In genomic region chr3:171811059-171811912, GRCh38 we compare ENCODE assay signal across 9 cellular contexts. TPM values are rescaled to one million over a fixed set of nuclear protein-coding genes. Genes with fewer than 3 reads are reported as not detected.
DNase-seq lines count a peak whose midpoint lies in the region; ATAC-seq, FAIRE-seq and TF ChIP-seq lines count a peak whose summit lies in the region.
"Had no signal": no experiment of that assay in that cellular context is flagged by ENCODE, and none has a peak within 500 bp of the region (broad histone marks: within the 10 kb centered on the region; RNA-seq: fewer than 3 reads in every experiment).

No MANE protein-coding gene starts in this region.

- TF ChIP-seq RAD21 in HepG2 (CRISPR knock-in tag; IDR thresholded peaks at IDR 0.05), result no peak

- no peaks in the 10 kb centered on the region for H4K20me1 ChIP-seq in BLaER1
- no peaks in the 10 kb centered on the region for H4K20me1 ChIP-seq in KMS-11 (ENCODE audit: insufficient read depth)
- H4K20me1 ChIP-seq in HepG2 (ENCODE audit: insufficient read depth, low read length), result no peaks in the 10 kb centered on the region

- DNase-seq in brain microvascular endothelial cell (peak; percentile 90), HepG2 (ENCODE audit: low spot score) (peak; percentile 76), aorta (no peak), GM10248 (ENCODE audit: extremely low spot score) (no peak)
- no peak for DNase-seq in activated CD8-positive, alpha-beta memory T cell treated with anti-CD3 and anti-CD28 coated beads for 24 hours

- H3K27me3 ChIP-seq in BLaER1, result no peaks in the 10 kb centered on the region
- no peaks in the 10 kb centered on the region for H3K27me3 ChIP-seq in KMS-11 (ENCODE audit: insufficient read depth, low read depth)
- H3K27me3 ChIP-seq in brain microvascular endothelial cell (replicated peaks), result no peaks in the 10 kb centered on the region
- no peaks in the 10 kb centered on the region; a peak in 1 of 5 replicates for H3K27me3 ChIP-seq in HepG2 (ENCODE audit: control insufficient read depth in 1 of 2, insufficient read depth in 2 of 2, low read length in 2 of 2)
- no peaks in the 10 kb centered on the region for H3K27me3 ChIP-seq in aorta (ENCODE audit: control insufficient read depth in 1 of 2, insufficient read depth in 2 of 2, low read length in 1 of 2)

- intact Hi-C loops in HepG2 (cut with micrococcal nuclease; ENCODE audit: unreplicated experiment), result loop anchor here (2.0 kb wide), 1 partner anchor 14 kb away; no protein-coding TSS in a partner anchor
- intact Hi-C loops in aorta (cut with DNase I), result no loop called here

- in situ Hi-C loops in brain microvascular endothelial cell (cut with HindIII; ENCODE audit: low pct_ligation_motif_present, low sequenced_read_pairs) (no loop called here), HepG2 (cut with HindIII; ENCODE audit: extremely low pct_ligation_motif_present, low pct_unique_long_range_greater_than_20kb) (no loop called here)

- H3K9ac ChIP-seq in BLaER1 (no peak overlapping the region), KMS-11 (no peak overlapping the region), HepG2 (ENCODE audit: insufficient read depth, low read depth, low read length) (peak overlapping the region; percentile 90)

- 14% methylated on average over 7 of the region's 7 CpGs for WGBS in HepG2 (ENCODE audit: low lambda C conversion rate)
- WGBS in aorta, 2 donors, result 12 to 17% methylated on average over 7 of the region's 7 CpGs

- peak overlapping the region; percentile 97 for H3K4me2 ChIP-seq in BLaER1
- H3K4me2 ChIP-seq in KMS-11, result 0 out of 2 replicates have a peak overlapping the region, but pooled peaks have one; percentile 61
- peak overlapping the region; percentile 83 for H3K4me2 ChIP-seq in HepG2 (ENCODE audit: low read depth, low read length)

- no peak for FAIRE-seq in HepG2 (lab: Jason Lieb, UNC)

- H3K4me3 ChIP-seq in BLaER1 (no peak overlapping the region), KMS-11 (IDR thresholded peaks at IDR 0.05; ENCODE audit: insufficient read depth, low read depth, low read length) (no peak overlapping the region), brain microvascular endothelial cell (ENCODE audit: low read depth, low read length) (no peak overlapping the region), HepG2 (replicated peaks in 1 of 3; ENCODE audit: insufficient read depth in 1 of 3, low read depth in 2 of 3, low read length in 3 of 3) (peak overlapping the region; percentile 73 to 91 (median 85)), aorta (ENCODE audit: low read length in 2 of 2) (peak overlapping the region in 1 of 2 donors; percentile 30)

- POLR2A ChIA-PET in HepG2 (lab: Yijun Ruan, JAX), result interaction anchor here (1.2 to 6.5 kb wide), 11 partner anchors 9 to 230 kb away, joined by 3 to 91 read pairs (median 8); partner anchors contain the start of genes FNDC3B and TMEM212
- POLR2A ChIA-PET in GM10248 (lab: Yijun Ruan, JAX), result no interaction called here

- H2AFZ ChIP-seq in KMS-11 (ENCODE audit: low read depth) (peak overlapping the region; percentile 96; the same call in 1 of the 2 replicates), HepG2 (ENCODE audit: low read length) (no peak overlapping the region)

- H3K9me3 ChIP-seq in BLaER1 (peaks cover 5% of the 10 kb centered on the region; the same call in 1 of the 2 replicates), HepG2 (ENCODE audit: low read length) (no peaks in the 10 kb centered on the region), aorta (ENCODE audit: control insufficient read depth, low read length) (no peaks in the 10 kb centered on the region)

- TSS peak; percentile 95 for BruUV-seq in HepG2 (replicated peaks; lab: Mats Ljungman, UMichigan)

- no peaks in the 10 kb centered on the region for H3K79me2 ChIP-seq in KMS-11 (ENCODE audit: insufficient read depth, low read depth)
- H3K79me2 ChIP-seq in HepG2 (ENCODE audit: insufficient read depth, low read length), result peaks cover 46% of the 10 kb centered on the region

- 0 out of 4 replicates have a peak, but pooled peaks of 1 of the 2 experiments have one; percentile 34 for TF ChIP-seq POLR2A in HepG2 (IDR thresholded peaks at IDR 0.05; ENCODE audit: insufficient read depth in 1 of 2, low read depth in 2 of 2, low read length in 2 of 2)

- no peak for TF ChIP-seq CTCF in KMS-11 (conservative IDR thresholded peaks at IDR 0.05; ENCODE audit: low read depth, low read length)
- TF ChIP-seq CTCF in brain microvascular endothelial cell (IDR thresholded peaks at IDR 0.05; ENCODE audit: low read depth, low read length, missing control alignments), result no peak
- TF ChIP-seq CTCF in HepG2 (CRISPR knock-in tag; IDR thresholded peaks at IDR 0.05), result no peak
- no peak for TF ChIP-seq CTCF in GM10248 (IDR thresholded peaks at IDR 0.05; ENCODE audit: control extremely low read depth, extremely low read depth, low read depth, missing control alignments)

- CTCF ChIA-PET in HepG2 (lab: Yijun Ruan, JAX; ENCODE audit: low intra/inter-chr PET ratio, low total read pairs) (no interaction called here), GM10248 (lab: Yijun Ruan, JAX) (no interaction called here)

- H3K4me1 ChIP-seq in BLaER1 (peaks cover 40% of the 10 kb centered on the region), KMS-11 (ENCODE audit: low read depth, poor library complexity, severe bottlenecking) (peaks cover 4% of the 10 kb centered on the region), HepG2 (ENCODE audit: insufficient read depth, low read length) (peaks cover 55% of the 10 kb centered on the region), aorta (ENCODE audit: control insufficient read depth in 1 of 2, insufficient read depth in 2 of 2, low read length in 2 of 2) (no peaks in the 10 kb centered on the region)

- peak in 1 of 2 experiments; percentile 52; a peak in 2 of 4 replicates for TF ChIP-seq EP300 in HepG2 (IDR thresholded peaks at IDR 0.05; ENCODE audit: low read depth in 2 of 2, low read length in 2 of 2)
- TF ChIP-seq EP300 in HepG2 (CRISPR knock-in tag; IDR thresholded peaks at IDR 0.05; ENCODE audit: borderline replicate concordance), result no peak

- ATAC-seq in HepG2 (no peak), aorta (ENCODE audit: low FRiP score) (peak; percentile 74), HG02981 (IDR thresholded peaks at IDR 0.05; ENCODE audit: unreplicated experiment) (no peak)

- no peak overlapping the region for H3K27ac ChIP-seq in BLaER1
- H3K27ac ChIP-seq in KMS-11, result no peak overlapping the region
- peak overlapping the region; percentile 98 for H3K27ac ChIP-seq in brain microvascular endothelial cell
- H3K27ac ChIP-seq in HepG2 (ENCODE audit: extremely low read length, insufficient read depth, low read length), result peak overlapping the region; percentile 96
- peak overlapping the region in 1 of 2 donors; percentile 87 for H3K27ac ChIP-seq in aorta (ENCODE audit: low read depth in 1 of 2, low read length in 2 of 2)

- H3K36me3 ChIP-seq in BLaER1, result no peaks in the 10 kb centered on the region
- H3K36me3 ChIP-seq in KMS-11 (ENCODE audit: insufficient read depth), result no peaks in the 10 kb centered on the region
- no peaks in the 10 kb centered on the region for H3K36me3 ChIP-seq in brain microvascular endothelial cell (replicated peaks)
- no peaks in the 10 kb centered on the region for H3K36me3 ChIP-seq in HepG2 (replicated peaks in 1 of 2; ENCODE audit: control insufficient read depth in 1 of 2, insufficient read depth in 2 of 2, low read length in 2 of 2)
- H3K36me3 ChIP-seq in aorta (ENCODE audit: control insufficient read depth in 1 of 2, insufficient read depth in 2 of 2, low read length in 1 of 2), result no peaks in the 10 kb centered on the region

RNA-seq across cellular contexts. Expression of gene PLD1, which starts 1.0 kb away (rescaled TPM):
- total RNA-seq in HepG2 (2016; rRNA removed; fragmentation: Illumina TruSeq; extraction: Trizol) (27.1 and 33.6 TPM in 2 replicates), aorta (10 to 100 TPM; 23.1 to 41.3 TPM)
- 12.6 and 14.9 TPM in 2 replicates for total RNA-seq in HepG2 (2016; cell fraction: cytosol; rRNA removed; fragmentation: Illumina TruSeq; extraction: Trizol; ENCODE audit: low read depth)
- 28.7 and 35.7 TPM in 2 replicates for total RNA-seq in HepG2 (2016; cell fraction: insoluble cytoplasmic fraction; rRNA removed; fragmentation: Illumina TruSeq; extraction: Trizol)
- total RNA-seq in HepG2 (2016; cell fraction: membrane; rRNA removed; fragmentation: Illumina TruSeq; extraction: Trizol), result 12.9 and 13.9 TPM in 2 replicates
- total RNA-seq in HepG2 (2016; cell fraction: nucleus; rRNA removed; fragmentation: Illumina TruSeq; extraction: Trizol), result 61.9 and 62.3 TPM in 2 replicates
- polyA plus RNA-seq in HepG2 (2011; rRNA removed) (50.3 and 59.4 TPM in 2 replicates), aorta (10 to 100 TPM; 19.1 to 28.2 TPM)
- polyA plus RNA-seq in HepG2 (2011; cell fraction: cytosol; rRNA removed), result 28.6 and 41.2 TPM in 2 replicates
- 71.6 and 77.3 TPM in 2 replicates for polyA plus RNA-seq in HepG2 (2011; cell fraction: nucleus; rRNA removed)
- polyA plus RNA-seq in HepG2 (2012), result 41.8 and 49.9 TPM in 2 replicates
- polyA plus RNA-seq in HepG2 (2016; cell fraction: cytosol; fragmentation: Illumina TruSeq; extraction: Trizol; ENCODE audit: low read depth), result 3.8 and 4.4 TPM in 2 replicates
- 25.0 and 25.2 TPM in 2 replicates for polyA plus RNA-seq in HepG2 (2016; cell fraction: insoluble cytoplasmic fraction; fragmentation: Illumina TruSeq; extraction: Trizol; ENCODE audit: low read depth)
- 6.2 and 6.8 TPM in 2 replicates for polyA plus RNA-seq in HepG2 (2016; cell fraction: membrane; fragmentation: Illumina TruSeq; extraction: Trizol; ENCODE audit: low read depth)
- 33.1 and 33.7 TPM in 2 replicates for polyA plus RNA-seq in HepG2 (2016; cell fraction: nucleus; fragmentation: Illumina TruSeq; extraction: Trizol; ENCODE audit: insufficient read depth, low read depth)
- polyA minus RNA-seq in HepG2 (2011; rRNA and poly(A)+ RNA removed; ENCODE audit: low replicate concordance), result 21.7 and 144 TPM in 2 replicates
- 63.4 and 75.3 TPM in 2 replicates for polyA minus RNA-seq in HepG2 (2011; cell fraction: cytosol; rRNA and poly(A)+ RNA removed)
- 391 and 460 TPM in 2 replicates for polyA minus RNA-seq in HepG2 (2011; cell fraction: nucleus; rRNA and poly(A)+ RNA removed)

RNA-seq across cellular contexts. Expression of gene TMEM212, which starts 31.9 kb away (rescaled TPM):
- total RNA-seq in HepG2 (2016; rRNA removed; fragmentation: Illumina TruSeq; extraction: Trizol) (not detected in 2 replicates), aorta (not detected)
- total RNA-seq in HepG2 (2016; cell fraction: cytosol; rRNA removed; fragmentation: Illumina TruSeq; extraction: Trizol; ENCODE audit: low read depth), result not detected in 2 replicates
- not detected in 2 replicates for total RNA-seq in HepG2 (2016; cell fraction: insoluble cytoplasmic fraction; rRNA removed; fragmentation: Illumina TruSeq; extraction: Trizol)
- not detected in 2 replicates for total RNA-seq in HepG2 (2016; cell fraction: membrane; rRNA removed; fragmentation: Illumina TruSeq; extraction: Trizol)
- not detected in 2 replicates for total RNA-seq in HepG2 (2016; cell fraction: nucleus; rRNA removed; fragmentation: Illumina TruSeq; extraction: Trizol)
- polyA plus RNA-seq in HepG2 (2011; rRNA removed) (not detected in 2 replicates), aorta (not detected)
- 0.06 TPM in 1 of 2 replicates, not detected in the other for polyA plus RNA-seq in HepG2 (2011; cell fraction: cytosol; rRNA removed)
- 0.33 TPM in 1 of 2 replicates, not detected in the other for polyA plus RNA-seq in HepG2 (2011; cell fraction: nucleus; rRNA removed)
- polyA plus RNA-seq in HepG2 (2012), result not detected in 2 replicates
- polyA plus RNA-seq in HepG2 (2016; cell fraction: cytosol; fragmentation: Illumina TruSeq; extraction: Trizol; ENCODE audit: low read depth), result not detected in 2 replicates
- not detected in 2 replicates for polyA plus RNA-seq in HepG2 (2016; cell fraction: insoluble cytoplasmic fraction; fragmentation: Illumina TruSeq; extraction: Trizol; ENCODE audit: low read depth)
- polyA plus RNA-seq in HepG2 (2016; cell fraction: membrane; fragmentation: Illumina TruSeq; extraction: Trizol; ENCODE audit: low read depth), result not detected in 2 replicates
- polyA plus RNA-seq in HepG2 (2016; cell fraction: nucleus; fragmentation: Illumina TruSeq; extraction: Trizol; ENCODE audit: insufficient read depth, low read depth), result not detected in 2 replicates
- not detected in 2 replicates for polyA minus RNA-seq in HepG2 (2011; rRNA and poly(A)+ RNA removed; ENCODE audit: low replicate concordance)
- polyA minus RNA-seq in HepG2 (2011; cell fraction: cytosol; rRNA and poly(A)+ RNA removed), result not detected in 2 replicates
- 1.2 TPM in 1 of 2 replicates, not detected in the other for polyA minus RNA-seq in HepG2 (2011; cell fraction: nucleus; rRNA and poly(A)+ RNA removed)
- total RNA-seq: lower leg skin had no signal

Comparison
In these comparisons a context has a peak if more than half of its experiments do, and no peak if none do; other contexts are left out.
1. H3K27ac ChIP-seq: peak in brain microvascular endothelial cell (single experiment) and HepG2 (single experiment); none in BLaER1 (single experiment) and KMS-11 (single experiment).
2. H3K4me3 ChIP-seq: peak in HepG2 (3 of 3); none in BLaER1 (single experiment), KMS-11 (single experiment) and brain microvascular endothelial cell (single experiment).
3. DNase-seq: peak in brain microvascular endothelial cell (single experiment) and HepG2 (single experiment); none in aorta (0 of 2), GM10248 (single experiment) and activated CD8-positive, alpha-beta memory T cell treated with anti-CD3 and anti-CD28 coated beads for 24 hours (single experiment).
4. Peak in every context shown above with its lines, with median percentiles within 50 percentile points of each other: H3K4me2 ChIP-seq.